ENCODE assay signal across 7 cellular contexts in genomic region chr22:20021196-20022181, GRCh38. TPM values are rescaled to one million over a fixed set of nuclear protein-coding genes. Genes with fewer than 3 reads are reported as not detected.
DNase-seq lines count a peak whose midpoint lies in the region; ATAC-seq and TF ChIP-seq lines count a peak whose summit lies in the region.

No MANE protein-coding gene starts in this region.

- POLR2A ChIA-PET in GM10248 (lab: Yijun Ruan, JAX), result interaction anchor here (0.9 kb wide), 1 partner anchor 37 kb away, joined by 3 read pairs; no protein-coding TSS in a partner anchor
- POLR2A ChIA-PET in HEK293T (lab: Yijun Ruan, JAX), result interaction anchor here (1.0 to 1.5 kb wide), 6 partner anchors 14 to 64 kb away, joined by 3 to 7 read pairs (median 4); no protein-coding TSS in a partner anchor

- peak; percentile 9 for ATAC-seq in GM18867 (IDR thresholded peaks at IDR 0.05; ENCODE audit: unreplicated experiment)

- DNase-seq in NB4 (ENCODE audit: low read depth) (peak; percentile 33), skeletal muscle cell (ENCODE audit: low read depth) (no peak), GM10248 (ENCODE audit: extremely low spot score) (no peak), HEK293T (ENCODE audit: extremely low spot score) (no peak)

- H3K9me3 Mint-ChIP-seq in brain, result peaks cover 0 to 6% (median 0%) of the 10 kb centered on the region in 5 experiments

- H3K36me3 Mint-ChIP-seq in brain, result no peaks in the 10 kb centered on the region

- CTCF ChIA-PET in GM10248 (lab: Yijun Ruan, JAX) (interaction anchor here (1.3 to 2.2 kb wide), 2 partner anchors 8 to 38 kb away, joined by 3 to 10 read pairs; no protein-coding TSS in a partner anchor), HEK293T (lab: Yijun Ruan, JAX) (interaction anchor here (0.7 to 1.2 kb wide), 3 partner anchors 8 to 72 kb away, joined by 3 to 4 read pairs (median 4); no protein-coding TSS in a partner anchor)

- peaks cover 43% of the 10 kb centered on the region for H3K4me1 Mint-ChIP-seq in brain

- H3K4me3 Mint-ChIP-seq in brain, result peak overlapping the region; percentile 86 to 96 (median 92)

- no peak for TF ChIP-seq POLR2A in NB4 (IDR thresholded peaks at IDR 0.05; ENCODE audit: extremely low read depth, insufficient read length)

- peak overlapping the region; percentile 81 for H3K4me3 ChIP-seq in NB4 (ENCODE audit: low read depth, low read length)
- H3K4me3 ChIP-seq in iPS-18c (ENCODE audit: insufficient read depth, low read depth, low read length), result peak overlapping the region; percentile 86
- peak overlapping the region; percentile 93 for H3K4me3 ChIP-seq in skeletal muscle cell (ENCODE audit: low read depth, low read length)

- no peak for TF ChIP-seq CTCF in NB4 (IDR thresholded peaks at IDR 0.05; ENCODE audit: low read depth, low read length)
- TF ChIP-seq CTCF in brain (conservative IDR thresholded peaks at IDR 0.05), result no peak
- TF ChIP-seq CTCF in GM10248 (IDR thresholded peaks at IDR 0.05; ENCODE audit: control extremely low read depth, extremely low read depth, low read depth, missing control alignments), result no peak

- peaks cover 30% of the 10 kb centered on the region for H3K27me3 Mint-ChIP-seq in brain

- H3K9me3 ChIP-seq in iPS-18c (ENCODE audit: control insufficient read depth, insufficient read depth, low read length), result no peaks in the 10 kb centered on the region

- H3K27ac Mint-ChIP-seq in brain, result peak overlapping the region in 4 of 5 experiments; percentile 84 to 96 (median 86)

TF ChIP-seq in HEK293T, 16 proteins besides CTCF, POLR2A, EP300 and RAD21:
- no peak for TF ChIP-seq SP1 (IDR thresholded peaks at IDR 0.05)
- TF ChIP-seq ARNT (IDR thresholded peaks at IDR 0.05), result no peak
- TF ChIP-seq L3MBTL2 (conservative IDR thresholded peaks at IDR 0.05), result no peak

RNA-seq across cellular contexts. Expression of gene TANGO2, which starts 0.6 kb away (rescaled TPM):
- polyA plus RNA-seq in brain (ENCODE audit: insufficient read depth, low read depth, low replicate concordance), result 22.2 TPM

RNA-seq across cellular contexts. Expression of gene ARVCF, which starts 4.9 kb away (rescaled TPM):
- polyA plus RNA-seq in brain (ENCODE audit: insufficient read depth, low read depth, low replicate concordance), result 43.9 TPM

RNA-seq across cellular contexts. Expression of gene DGCR8, which starts 58.6 kb away (rescaled TPM):
- polyA plus RNA-seq in brain (ENCODE audit: insufficient read depth, low read depth, low replicate concordance), result 18.9 TPM
